2 cellular contexts compared by ENCODE assay signal in the genomic region with DNA sequence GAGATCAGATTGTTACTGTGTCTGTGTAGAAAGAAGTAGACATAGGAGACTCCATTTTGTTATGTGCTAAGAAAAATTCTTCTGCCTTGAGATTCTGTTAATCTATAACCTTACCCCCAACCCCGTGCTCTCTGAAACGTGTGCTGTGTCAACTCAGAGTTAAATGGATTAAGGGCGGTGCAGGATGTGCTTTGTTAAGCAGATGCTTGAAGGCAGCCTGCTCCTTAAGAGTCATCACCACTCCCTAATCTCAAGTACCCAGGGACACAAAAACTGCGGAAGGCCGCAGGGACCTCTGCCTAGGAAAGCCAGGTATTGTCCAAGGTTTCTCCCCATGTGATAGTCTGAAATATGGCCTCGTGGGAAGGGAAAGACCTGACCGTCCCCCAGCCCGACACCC. TPM values are rescaled to one million over a fixed set of nuclear protein-coding genes. Genes with fewer than 3 reads are reported as not detected.
"Had no signal": no experiment of that assay in that cellular context is flagged by ENCODE, and none has a peak within 500 bp of the region (broad histone marks: within the 10 kb centered on the region; RNA-seq: fewer than 3 reads in every experiment).

No MANE protein-coding gene starts in this region.

RNA-seq across cellular contexts. Expression of gene PRODH, which starts 2.6 kb away (rescaled TPM):
- total RNA-seq: lung microvascular endothelial cell, mononuclear cell had no signal
